ENCODE assay signal across 8 cellular contexts in genomic region chr1:119647734-119648619, GRCh38. TPM values are rescaled to one million over a fixed set of nuclear protein-coding genes. Genes with fewer than 3 reads are reported as not detected.
DNase-seq lines count a peak whose midpoint lies in the region; ATAC-seq and TF ChIP-seq lines count a peak whose summit lies in the region.

Gene ZNF697 (minus strand): TSS chr1:119648266. CDS start chr1:119626100, 22,166 bp downstream.

- DNase-seq in COLO668 (lab: John Stamatoyannopoulos, UW; ENCODE audit: unreplicated experiment) (peak; percentile 94), NCI-H510A (lab: John Stamatoyannopoulos, UW) (peak; percentile 84), activated T-cell treated with anti-CD3 and anti-CD28 coated beads for 24 hours (ENCODE audit: low read depth) (peak; percentile 32), fibroblast of mammary gland (ENCODE audit: low read depth) (peak; percentile 97), myocyte (ENCODE audit: low read depth) (peak; percentile 98)

- H3K9ac ChIP-seq in subcutaneous abdominal adipose tissue (ENCODE audit: low read length in 5 of 5) = peak within 1 kb of the TSS; percentile 70 to 96 (median 85)

- H3K4me3 ChIP-seq in fibroblast of mammary gland (ENCODE audit: control insufficient read depth, low read depth, low read length) (peak within 1 kb of the TSS; percentile 92), subcutaneous abdominal adipose tissue (ENCODE audit: low read depth in 1 of 5, low read length in 5 of 5) (peak within 1 kb of the TSS; percentile 92 to 99 (median 94))

- H3K27me3 ChIP-seq in subcutaneous abdominal adipose tissue (ENCODE audit: control insufficient read depth in 5 of 5, insufficient read depth in 4 of 5, low read length in 5 of 5) = no peaks in the 10 kb centered on the region

- H3K27ac ChIP-seq in subcutaneous abdominal adipose tissue (ENCODE audit: low read depth, low read length) = peak within 1 kb of the TSS; percentile 89

- H3K36me3 ChIP-seq in subcutaneous abdominal adipose tissue (ENCODE audit: control insufficient read depth in 5 of 5, insufficient read depth in 5 of 5, low read length in 5 of 5) = no peaks in the 10 kb centered on the region

- H3K4me1 ChIP-seq in subcutaneous abdominal adipose tissue (ENCODE audit: control insufficient read depth in 5 of 5, insufficient read depth in 5 of 5, low read length in 5 of 5) = peaks cover 0 to 31% (median 28%) of the 10 kb centered on the region in 5 donors

- peak; percentile 70 for ATAC-seq in GM19328 (IDR thresholded peaks at IDR 0.05; ENCODE audit: unreplicated experiment)
- peak; percentile 58 for ATAC-seq in HG03439 (IDR thresholded peaks at IDR 0.05; ENCODE audit: unreplicated experiment)

- TF ChIP-seq CTCF in fibroblast of mammary gland (conservative IDR thresholded peaks at IDR 0.05; ENCODE audit: control insufficient read depth, insufficient read depth, low read depth, low read length) = peak; percentile 25

- no peaks in the 10 kb centered on the region for H3K9me3 ChIP-seq in subcutaneous abdominal adipose tissue (ENCODE audit: control insufficient read depth in 5 of 5, low read length in 5 of 5)

RNA-seq across cellular contexts. Expression of gene ZNF697, which starts in this region (rescaled TPM):
- total RNA-seq in myocyte = 2.7 and 3.0 TPM in 2 replicates
- polyA plus RNA-seq in myocyte (2012) = 4.0 TPM

Comparison
In these comparisons a context has a peak if more than half of its experiments do, and no peak if none do; other contexts are left out.
1. Peak in every context shown above with its lines: DNase-seq, ATAC-seq, H3K4me3 ChIP-seq and H3K27ac ChIP-seq.
2. DNase-seq: peak in every context shown above with its lines; median percentile 98 in myocyte; 97 in fibroblast of mammary gland; 94 in COLO668; 84 in NCI-H510A; 32 in activated T-cell treated with anti-CD3 and anti-CD28 coated beads for 24 hours.